ENCODE assay signal across 21 cellular contexts in genomic region chr12:42259699-42260098, GRCh38. TPM values are rescaled to one million over a fixed set of nuclear protein-coding genes. Genes with fewer than 3 reads are reported as not detected.
A peak's percentile ranks its signal among the peaks of the same experiment; 100 is the strongest.
DNase-seq lines count a peak whose midpoint lies in the region; ATAC-seq, FAIRE-seq and TF ChIP-seq lines count a peak whose summit lies in the region.
"Had no signal": no experiment of that assay in that cellular context is flagged by ENCODE, and none has a peak within 500 bp of the region (broad histone marks: within the 10 kb centered on the region; RNA-seq: fewer than 3 reads in every experiment).

No MANE protein-coding gene starts in this region.

- H2AFZ ChIP-seq in K562 (ENCODE audit: low read depth, low read length), result no peak overlapping the region

- H3K4me1 ChIP-seq in K562 (replicated peaks in 1 of 2; ENCODE audit: control insufficient read depth in 2 of 2, insufficient read depth in 2 of 2, low read length in 2 of 2), result no peaks in the 10 kb centered on the region
- H3K4me1 ChIP-seq: BE2C, BLaER1, Caco-2 had no signal

- WGBS in K562 (ENCODE audit: insufficient coverage, low coverage, missing lambda C conversion rate), result 35% methylated on average over 4 of the region's 4 CpGs

- H3K36me3 ChIP-seq in K562 (ENCODE audit: control insufficient read depth, insufficient read depth, low read length), result no peaks in the 10 kb centered on the region
- H3K36me3 ChIP-seq: BE2C, BLaER1 had no signal

- no peaks in the 10 kb centered on the region for H3K9me3 ChIP-seq in K562 (replicated peaks; ENCODE audit: control insufficient read depth, insufficient read depth, low read depth, low read length)
- H3K9me3 ChIP-seq: BE2C, BLaER1, Caco-2 had no signal

- peak overlapping the region; percentile 56 for H3K27ac ChIP-seq in 22Rv1
- H3K27ac ChIP-seq in K562 (ENCODE audit: extremely low read depth, low read depth, low read length), result no peak overlapping the region
- no peak overlapping the region for H3K27ac ChIP-seq in RWPE1
- H3K27ac ChIP-seq: BLaER1 had no signal

- H3K4me1 Mint-ChIP-seq in activated T-cell treated with anti-CD3 and anti-CD28 coated beads, Interleukin-2, amount 50 U/mL, for 72 hours (ENCODE audit: low read depth), result peaks cover 5% of the 10 kb centered on the region

- BruUV-seq in K562 (replicated peaks; lab: Mats Ljungman, UMichigan), result no TSS peak

- intact Hi-C loops in K562 (cut with micrococcal nuclease), result no loop called here

- TF ChIP-seq EP300 in K562 (IDR thresholded peaks at IDR 0.05; ENCODE audit: low read length), result no peak

- no peak for TF ChIP-seq RAD21 in K562 (CRISPR knock-in tag; conservative IDR thresholded peaks at IDR 0.05 in 1 of 2, IDR thresholded peaks at IDR 0.05 in 1 of 2)

- no peak overlapping the region for H3K4me3 Mint-ChIP-seq in activated T-cell treated with anti-CD3 and anti-CD28 coated beads, Interleukin-2, amount 50 U/mL, for 72 hours
- H3K4me3 Mint-ChIP-seq: CD4-positive, alpha-beta T cell; CD8-positive, alpha-beta T cell had no signal

- no peak overlapping the region for H3K4me2 ChIP-seq in K562 (ENCODE audit: insufficient read depth, low read length)
- H3K4me2 ChIP-seq: BLaER1 had no signal

- H3K27me3 ChIP-seq in K562 (ENCODE audit: control insufficient read depth in 2 of 2, insufficient read depth in 2 of 2, low read length in 2 of 2), result no peaks in the 10 kb centered on the region
- H3K27me3 ChIP-seq: BE2C, BLaER1 had no signal

- DNase-seq in activated T-cell treated with anti-CD3 and anti-CD28 coated beads, Interleukin-2, amount 50 U/mL, for 72 hours, result no peak
- DNase-seq in activated T-cell treated with anti-CD3 and anti-CD28 coated beads for 4 hours (no peak), K562 (ENCODE audit: extremely low read depth in 1 of 4, low spot score in 3 of 4) (no peak), RWPE1 (ENCODE audit: low spot score) (no peak)
- DNase-seq: 8988T; ACHN; BE2C; C1 segment of cervical spinal cord; Caco-2; Calu3; CD4-positive, alpha-beta T cell; CD8-positive, alpha-beta T cell; DMS79 treated with DMSO at 0.1 percent for 48 hours; GF-D8 had no signal

- no peaks in the 10 kb centered on the region for H3K27me3 Mint-ChIP-seq in activated T-cell treated with anti-CD3 and anti-CD28 coated beads, Interleukin-2, amount 50 U/mL, for 72 hours (ENCODE audit: low read depth)
- H3K27me3 Mint-ChIP-seq: CD4-positive, alpha-beta T cell had no signal

- CTCF ChIA-PET in K562 (lab: Yijun Ruan, JAX; ENCODE audit: low intra/inter-chr PET ratio), result no interaction called here
- CTCF ChIA-PET in RWPE1 (lab: Yijun Ruan, JAX), result interaction anchor here (0.7 kb wide), 1 partner anchor 9 kb away, joined by 3 read pairs; no protein-coding TSS in a partner anchor

- no peaks in the 10 kb centered on the region for H3K9me3 Mint-ChIP-seq in activated T-cell treated with anti-CD3 and anti-CD28 coated beads, Interleukin-2, amount 50 U/mL, for 72 hours
- H3K9me3 Mint-ChIP-seq: CD4-positive, alpha-beta T cell; CD8-positive, alpha-beta T cell had no signal

- ATAC-seq in activated T-cell treated with anti-CD3 and anti-CD28 coated beads, Interleukin-2, amount 50 U/mL, for 72 hours (replicated peaks in 1 of 2), result no peak
- ATAC-seq in K562 (no peak), GM18909 (IDR thresholded peaks at IDR 0.05; ENCODE audit: poor library complexity, unreplicated experiment) (no peak)
- ATAC-seq: CD8-positive, alpha-beta T cell had no signal

- H3K9ac ChIP-seq in K562 (ENCODE audit: insufficient read depth in 1 of 2, low read depth in 2 of 2, low read length in 2 of 2), result no peak overlapping the region
- H3K9ac ChIP-seq: BLaER1 had no signal

- in situ Hi-C loops in K562 (cut with MboI), result no loop called here

- H4K20me1 ChIP-seq in K562 (replicated peaks; ENCODE audit: control insufficient read depth, insufficient read depth, low read length), result no peaks in the 10 kb centered on the region
- H4K20me1 ChIP-seq: BLaER1 had no signal

- H3K79me2 ChIP-seq in K562 (ENCODE audit: control insufficient read depth, insufficient read depth, low read length), result no peaks in the 10 kb centered on the region

- POLR2A ChIA-PET in K562 (lab: Yijun Ruan, JAX), result no interaction called here
- POLR2A ChIA-PET in RWPE1 (lab: Yijun Ruan, JAX; ENCODE audit: low non-redundant PET), result no interaction called here

- H3K9me1 ChIP-seq in K562 (ENCODE audit: control insufficient read depth, insufficient read depth, low read length), result no peaks in the 10 kb centered on the region

- no peak for TF ChIP-seq POLR2A in K562 (conservative IDR thresholded peaks at IDR 0.05)

- peaks cover 0 to 1% of the 10 kb centered on the region in 2 donors for H3K36me3 Mint-ChIP-seq in activated T-cell treated with anti-CD3 and anti-CD28 coated beads, Interleukin-2, amount 50 U/mL, for 72 hours (ENCODE audit: insufficient read depth in 2 of 2)
- H3K36me3 Mint-ChIP-seq: CD8-positive, alpha-beta T cell had no signal

- no peak for FAIRE-seq in K562 (lab: Jason Lieb, UNC)
- FAIRE-seq: A204.1, D721Med, G401.6, GM12891 had no signal

- H3K27ac Mint-ChIP-seq in activated T-cell treated with anti-CD3 and anti-CD28 coated beads, Interleukin-2, amount 50 U/mL, for 72 hours, result peak overlapping the region; percentile 83
- H3K27ac Mint-ChIP-seq: CD4-positive, alpha-beta T cell; CD8-positive, alpha-beta T cell had no signal

- TF ChIP-seq CTCF in 22Rv1 (IDR thresholded peaks at IDR 0.05) (no peak), K562 (IDR thresholded peaks at IDR 0.05 in 2 of 3, conservative IDR thresholded peaks at IDR 0.05 in 1 of 3; ENCODE audit: insufficient read depth in 2 of 3, low read depth in 1 of 3, low read length in 3 of 3) (no peak), RWPE1 (conservative IDR thresholded peaks at IDR 0.05; ENCODE audit: low read depth) (no peak)

- no peak overlapping the region for H3K4me3 ChIP-seq in K562
- H3K4me3 ChIP-seq: BLaER1 had no signal

TF ChIP-seq in K562, 482 proteins besides CTCF, POLR2A, EP300 and RAD21:
- TF ChIP-seq KDM1A (IDR thresholded peaks at IDR 0.05) (peak; percentile 13 to 68; a peak in 2 of 4 replicates), BCOR (IDR thresholded peaks at IDR 0.05) (peak; percentile 75; the same call in 1 of the 2 replicates), KDM5B (IDR thresholded peaks at IDR 0.05; ENCODE audit: insufficient replicate concordance, low read depth, low read length) (no peak), RBM25 (IDR thresholded peaks at IDR 0.05; ENCODE audit: low read depth, low read length, severe bottlenecking) (peak; percentile 78)
- TF ChIP-seq, protein P1, sequence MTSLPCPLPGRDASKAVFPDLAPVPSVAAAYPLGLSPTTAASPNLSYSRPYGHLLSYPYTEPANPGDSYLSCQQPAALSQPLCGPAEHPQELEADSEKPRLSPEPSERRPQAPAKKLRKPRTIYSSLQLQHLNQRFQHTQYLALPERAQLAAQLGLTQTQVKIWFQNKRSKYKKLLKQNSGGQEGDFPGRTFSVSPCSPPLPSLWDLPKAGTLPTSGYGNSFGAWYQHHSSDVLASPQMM (CRISPR knock-in tag; IDR thresholded peaks at IDR 0.05), result no peak

RNA-seq across cellular contexts. Expression of gene YAF2, which starts 21.7 kb away (rescaled TPM):
- total RNA-seq in activated T-cell treated with anti-CD3 and anti-CD28 coated beads, Interleukin-2, amount 50 U/mL, for 72 hours, result 10 to 100 TPM; 71.8 to 77.2 TPM
- total RNA-seq in K562 (2011; cell fraction: chromatin; rRNA removed; ENCODE audit: low replicate concordance), result 29.9 and 96.3 TPM in 2 replicates
- 17.0 and 22.8 TPM in 2 replicates for total RNA-seq in K562 (2011; cell fraction: nucleolus; rRNA removed)
- total RNA-seq in K562 (2011; cell fraction: nucleoplasm; rRNA removed), result 44.9 and 92.1 TPM in 2 replicates
- total RNA-seq in K562 (2014; rRNA removed) (10.6 and 12.4 TPM in 2 replicates), K562 (2014; rRNA removed; fragmentation: Illumina TruSeq; extraction: Trizol) (22.0 and 22.3 TPM in 2 replicates), K562 (2015; rRNA removed; fragmentation: Illumina TruSeq; extraction: Trizol) (15.9 and 20.3 TPM in 2 replicates), K562 (2021) (25.4 and 26.4 TPM in 2 replicates)
- polyA plus RNA-seq in K562 (2011; rRNA removed) (17.4 and 26.1 TPM in 2 replicates), K562 (2014; fragmentation: Illumina TruSeq; extraction: Trizol) (19.1 and 22.9 TPM in 2 replicates), K562 (2014; fragmentation: Nextera tagmentation; extraction: Ambion mirVana) (10 to 100 TPM; 14.9 to 19.6 TPM), K562 (2014; rRNA removed) (18.1 and 21.3 TPM in 2 replicates)
- 3.4 and 7.8 TPM in 2 replicates for polyA plus RNA-seq in K562 (2011; cell fraction: cytosol; rRNA removed)
- polyA plus RNA-seq in K562 (2011; cell fraction: nucleus; rRNA removed), result 16.3 and 17.4 TPM in 2 replicates
- polyA plus RNA-seq in K562 (2012), result 14.2 and 16.2 TPM in 2 replicates
- polyA minus RNA-seq in K562 (2011; rRNA and poly(A)+ RNA removed), result 17.9 and 20.4 TPM in 2 replicates
- 14.8 and 19.3 TPM in 2 replicates for polyA minus RNA-seq in K562 (2011; cell fraction: cytosol; rRNA and poly(A)+ RNA removed)
- 23.6 and 27.1 TPM in 2 replicates for polyA minus RNA-seq in K562 (2011; cell fraction: nucleus; rRNA and poly(A)+ RNA removed)
